In genomic region chr22:20395897-20396287, GRCh38 we compare ENCODE assay signal across 11 cellular contexts. TPM values are rescaled to one million over a fixed set of nuclear protein-coding genes. Genes with fewer than 3 reads are reported as not detected.
A peak's percentile ranks its signal among the peaks of the same experiment; 100 is the strongest.
DNase-seq lines count a peak whose midpoint lies in the region; ATAC-seq and TF ChIP-seq lines count a peak whose summit lies in the region.
"Had no signal": no experiment of that assay in that cellular context is flagged by ENCODE, and none has a peak within 500 bp of the region (broad histone marks: within the 10 kb centered on the region; RNA-seq: fewer than 3 reads in every experiment).

No MANE protein-coding gene starts in this region.

- no peak overlapping the region for H3K56ac ChIP-seq in H9 (ENCODE audit: insufficient read length, low read depth, low read length)

- peaks cover 4% of the 10 kb centered on the region for H3K36me3 Mint-ChIP-seq in CD4-positive, CD25-positive, alpha-beta regulatory T cell
- peaks cover 10 to 20% (median 20%) of the 10 kb centered on the region in 3 experiments for H3K36me3 Mint-ChIP-seq in H9 (ENCODE audit: insufficient read depth in 1 of 3, low read depth in 3 of 3)
- peaks cover 23% of the 10 kb centered on the region for H3K36me3 Mint-ChIP-seq in WTC11
- H3K36me3 Mint-ChIP-seq in naive B cell, result peaks cover 0 to 4% of the 10 kb centered on the region in 2 donors

- no peak overlapping the region for H3K4ac ChIP-seq in H9 (ENCODE audit: low read depth, low read length)

- H2BK5ac ChIP-seq in H9 (ENCODE audit: insufficient read length, low read length), result no peak overlapping the region

- no peak overlapping the region for H4K5ac ChIP-seq in H9 (ENCODE audit: insufficient read length, low read depth, low read length)

- no peak overlapping the region for H3K14ac ChIP-seq in H9 (ENCODE audit: insufficient read depth, low read length)

- CTCF ChIA-PET in WTC11 (lab: Charles Lee), result interaction anchor here (2.4 to 4.5 kb wide), 2 partner anchors 22 to 60 kb away, joined by 8 to 30 read pairs; no protein-coding TSS in a partner anchor

- peak overlapping the region in 1 of 3 donors; percentile 32 for H3K27ac Mint-ChIP-seq in CD4-positive, CD25-positive, alpha-beta regulatory T cell
- no peak overlapping the region; a peak in 1 of 7 replicates for H3K27ac Mint-ChIP-seq in H9
- no peak overlapping the region for H3K27ac Mint-ChIP-seq in WTC11
- peak overlapping the region in 3 of 6 donors; percentile 14 to 78 (median 59) for H3K27ac Mint-ChIP-seq in naive B cell

- no peak overlapping the region for H2AK5ac ChIP-seq in H9 (ENCODE audit: insufficient read length, low read length)

- H3K4me2 ChIP-seq in H9 (ENCODE audit: insufficient read depth, insufficient read length, low read length), result peak overlapping the region; percentile 60

- TF ChIP-seq POLR2A in esophagus squamous epithelium (IDR thresholded peaks at IDR 0.05), result no peak

- no peak overlapping the region for H3K23ac ChIP-seq in H9 (ENCODE audit: insufficient read length, low read depth, low read length)

- H3K18ac ChIP-seq in H9 (ENCODE audit: insufficient read length, low read depth, low read length), result no peak overlapping the region

- H4K91ac ChIP-seq in H9 (ENCODE audit: insufficient read length, low read depth, low read length), result no peak overlapping the region

- no peaks in the 10 kb centered on the region for H3K9me3 Mint-ChIP-seq in CD4-positive, CD25-positive, alpha-beta regulatory T cell
- H3K9me3 Mint-ChIP-seq in H9, result no peaks in the 10 kb centered on the region
- no peaks in the 10 kb centered on the region for H3K9me3 Mint-ChIP-seq in WTC11
- peaks cover 0 to 2% (median 0%) of the 10 kb centered on the region in 7 donors for H3K9me3 Mint-ChIP-seq in naive B cell

- intact Hi-C loops in esophagus squamous epithelium (cut with DNase I), result no loop called here

- no peaks in the 10 kb centered on the region for H4K20me1 ChIP-seq in H9 (ENCODE audit: control insufficient read depth, insufficient read depth, insufficient read length)

- peaks cover 4% of the 10 kb centered on the region for H3K23me2 ChIP-seq in H9 (ENCODE audit: insufficient read length, low read depth, low read length, poor library complexity, severe bottlenecking)

- H3K9me3 ChIP-seq in CD4-positive, CD25-positive, alpha-beta regulatory T cell (ENCODE audit: control insufficient read depth in 2 of 2, low read length in 2 of 2), result no peaks in the 10 kb centered on the region
- H3K9me3 ChIP-seq in H9 (ENCODE audit: control insufficient read depth, low read depth, low read length), result no peaks in the 10 kb centered on the region
- H3K9me3 ChIP-seq in esophagus squamous epithelium, result no peaks in the 10 kb centered on the region

- peaks cover 7 to 41% (median 22%) of the 10 kb centered on the region in 4 donors for H3K4me1 Mint-ChIP-seq in CD4-positive, CD25-positive, alpha-beta regulatory T cell
- peaks cover 20 to 22% of the 10 kb centered on the region in 2 experiments for H3K4me1 Mint-ChIP-seq in H9
- peaks cover 39% of the 10 kb centered on the region for H3K4me1 Mint-ChIP-seq in WTC11
- peaks cover 21 to 33% (median 26%) of the 10 kb centered on the region in 3 donors for H3K4me1 Mint-ChIP-seq in naive B cell

- no peak overlapping the region for H3K27ac ChIP-seq in CD4-positive, CD25-positive, alpha-beta regulatory T cell (ENCODE audit: insufficient read depth, low read length, poor library complexity, severe bottlenecking)
- no peak overlapping the region for H3K27ac ChIP-seq in H9 (ENCODE audit: insufficient read length, low read depth, low read length)
- H3K27ac ChIP-seq in esophagus squamous epithelium, result no peak overlapping the region

- H3K79me1 ChIP-seq in H9 (ENCODE audit: insufficient read depth, low read depth, low read length, poor library complexity, severe bottlenecking), result peaks cover 1% of the 10 kb centered on the region

- no peak overlapping the region for H2AFZ ChIP-seq in H9 (ENCODE audit: low read length)

- H3K4me3 ChIP-seq in CD4-positive, CD25-positive, alpha-beta regulatory T cell (ENCODE audit: low read depth, low read length), result no peak overlapping the region
- H3K4me3 ChIP-seq in esophagus squamous epithelium, result no peak overlapping the region

- peaks cover 7% of the 10 kb centered on the region; the same call in 1 of the 2 replicates for H3K79me2 ChIP-seq in H9 (ENCODE audit: insufficient read depth, low read length)

- WGBS in H9 (ENCODE audit: extremely low coverage, insufficient read length, low lambda C conversion rate), result no CpG with 5 or more reads among the region's 2 CpGs
- 55 to 62% methylated on average over 2 of the region's 2 CpGs for WGBS in esophagus squamous epithelium, 2 donors

- no peak overlapping the region for H2BK12ac ChIP-seq in H9 (ENCODE audit: insufficient read length, low read depth, low read length)

- H3T11ph ChIP-seq in H9 (ENCODE audit: low read length), result no peak overlapping the region

- peak overlapping the region; percentile 72 to 92 (median 90) for H3K4me3 Mint-ChIP-seq in CD4-positive, CD25-positive, alpha-beta regulatory T cell
- H3K4me3 Mint-ChIP-seq in H9 (peak overlapping the region; percentile 84 to 94), WTC11 (peak overlapping the region; percentile 87), naive B cell (peak overlapping the region in 7 of 8 donors; percentile 85 to 96 (median 94))

- no peaks in the 10 kb centered on the region for H3K27me3 ChIP-seq in CD4-positive, CD25-positive, alpha-beta regulatory T cell (ENCODE audit: control insufficient read depth, insufficient read depth, low read length)
- H3K27me3 ChIP-seq in H9 (ENCODE audit: insufficient read depth, low read length) (no peaks in the 10 kb centered on the region), esophagus squamous epithelium (no peaks in the 10 kb centered on the region)

- no peak overlapping the region for H2BK120ac ChIP-seq in H9 (ENCODE audit: low read depth, low read length, poor library complexity, severe bottlenecking)

- TF ChIP-seq CTCF in H9 (conservative IDR thresholded peaks at IDR 0.05) (no peak), WTC11 (IDR thresholded peaks at IDR 0.05) (no peak), esophagus squamous epithelium (IDR thresholded peaks at IDR 0.05) (no peak)

- no peaks in the 10 kb centered on the region for H3K27me3 Mint-ChIP-seq in CD4-positive, CD25-positive, alpha-beta regulatory T cell
- peaks cover 3% of the 10 kb centered on the region for H3K27me3 Mint-ChIP-seq in H9 (ENCODE audit: low read depth)
- H3K27me3 Mint-ChIP-seq in WTC11 (ENCODE audit: low read depth), result no peaks in the 10 kb centered on the region; the same call in none of the 2 replicates
- H3K27me3 Mint-ChIP-seq in naive B cell, result no peaks in the 10 kb centered on the region

- no peak for ATAC-seq in CD4-positive, CD25-positive, alpha-beta regulatory T cell (ENCODE audit: low read depth in 2 of 2)
- ATAC-seq in WTC11 (no peak), naive B cell (ENCODE audit: low read depth in 2 of 2) (no peak)

- H3K4me1 ChIP-seq in CD4-positive, CD25-positive, alpha-beta regulatory T cell (ENCODE audit: control insufficient read depth, insufficient read depth, low read length, poor library complexity, severe bottlenecking), result peaks cover 24% of the 10 kb centered on the region
- H3K4me1 ChIP-seq in H9 (ENCODE audit: insufficient read depth, low read length) (peaks cover 8% of the 10 kb centered on the region; the same call in 1 of the 2 replicates), esophagus squamous epithelium (peaks cover 0 to 32% (median 13%) of the 10 kb centered on the region in 3 donors)

- DNase-seq in CD4-positive, CD25-positive, alpha-beta regulatory T cell, result no peak
- DNase-seq in H9 (no peak), WTC11 (ENCODE audit: low spot score) (no peak), naive B cell (no peak), GM19238 (ENCODE audit: insufficient read length, low spot score) (no peak), esophagus squamous epithelium (lab: John Stamatoyannopoulos, UW) (no peak), T-helper 9 cell (no peak)
- DNase-seq: activated CD8-positive, alpha-beta memory T cell treated with anti-CD3 and anti-CD28 coated beads, Interleukin-2, amount 50 U/mL, for 4 hours; erythroblast; NK-92 treated with Interleukin-12 subunit alpha and Interleukin-12 subunit beta, amount 100 ng/mL, for 24 hours; stimulated activated CD4-positive, alpha-beta T cell treated with anti-CD3 and anti-CD28 coated beads, Interleukin-4, amount 100 ng/mL, for 24 hours had no signal

- no peak overlapping the region for H4K8ac ChIP-seq in H9 (replicated peaks; ENCODE audit: insufficient read length, low read depth, low read length)

- H2BK15ac ChIP-seq in H9 (ENCODE audit: low read depth, low read length), result no peak overlapping the region

- H3K36me3 ChIP-seq in CD4-positive, CD25-positive, alpha-beta regulatory T cell (ENCODE audit: control insufficient read depth, insufficient read depth, low read length), result no peaks in the 10 kb centered on the region
- peaks cover 0 to 8% (median 0%) of the 10 kb centered on the region in 3 donors for H3K36me3 ChIP-seq in esophagus squamous epithelium

- peak overlapping the region; percentile 17 for H3K9ac ChIP-seq in H9 (ENCODE audit: extremely low read depth, insufficient read length, low read length)

- no peak overlapping the region for H2BK20ac ChIP-seq in H9 (ENCODE audit: low read depth, low read length, poor library complexity, severe bottlenecking)

- POLR2A ChIA-PET in WTC11 (lab: Charles Lee), result no interaction called here

TF ChIP-seq in WTC11, 78 proteins besides CTCF, POLR2A, EP300 and RAD21 (continues in another document):
- no peak for TF ChIP-seq ZNF232 (CRISPR knock-in tag; IDR thresholded peaks at IDR 0.05)

RNA-seq across cellular contexts. Expression of gene ZNF74, which starts 1.9 kb away (rescaled TPM):
- 4.1 TPM for total RNA-seq in CD4-positive, CD25-positive, alpha-beta regulatory T cell
- polyA plus RNA-seq in CD4-positive, CD25-positive, alpha-beta regulatory T cell, result 1 to 10 TPM; 3.4 to 5.9 (median 4.5) TPM
- total RNA-seq in H9 (2021), result 29.8 and 34.3 TPM in 2 replicates
- total RNA-seq in WTC11 (2021), result 56.5 to 62.8 TPM (median 61.7 TPM) in 3 replicates
- polyA plus RNA-seq in naive B cell (ENCODE audit: low read depth in 6 of 6), result 1 to 10 TPM; 2.4 to 8.5 (median 5.5) TPM
- total RNA-seq in esophagus squamous epithelium, result 10 to 100 TPM in 1 of 4 donors, 1 to 10 TPM in 3; 7.9 to 10.7 (median 9.2) TPM

RNA-seq across cellular contexts. Expression of gene SCARF2, which starts 41.7 kb away (rescaled TPM):
- 6.9 TPM for total RNA-seq in CD4-positive, CD25-positive, alpha-beta regulatory T cell
- polyA plus RNA-seq in CD4-positive, CD25-positive, alpha-beta regulatory T cell, result 1 to 10 TPM in 2 of 4 donors, under 1 TPM in 2; 0.70 to 1.8 (median 1.1) TPM
- total RNA-seq in H9 (2021), result 10.8 and 12.7 TPM in 2 replicates
- total RNA-seq in WTC11 (2021), result 17.4 to 26.3 TPM (median 17.5 TPM) in 3 replicates
- polyA plus RNA-seq in naive B cell (ENCODE audit: low read depth in 6 of 6), result under 1 TPM in 4 of 6 donors, not detected in 2; 0.25 to 0.64 (median 0.36) TPM
- total RNA-seq in esophagus squamous epithelium, result 1 to 10 TPM; 1.1 to 6.9 (median 2.4) TPM
